In the genomic region with DNA sequence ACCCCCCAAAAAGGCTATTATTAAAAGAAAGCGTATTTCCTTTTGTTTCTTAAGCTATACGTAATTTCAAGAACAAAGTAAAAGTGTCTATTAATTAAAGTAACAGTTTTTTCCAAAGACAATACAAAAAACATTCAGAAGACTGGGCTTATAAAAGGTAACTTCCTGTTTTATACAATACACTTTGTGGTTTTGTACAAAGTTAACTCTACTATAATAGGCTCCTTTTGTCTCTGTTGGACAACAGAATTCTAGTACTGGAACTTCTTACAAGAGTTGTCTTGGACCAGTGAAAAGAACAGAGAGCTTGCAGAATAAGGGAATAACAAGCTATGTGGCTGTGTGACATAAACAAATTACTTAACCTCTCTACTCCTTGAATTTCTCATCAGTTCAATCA, we compare ENCODE assay signal across 20 cellular contexts. TPM values are rescaled to one million over a fixed set of nuclear protein-coding genes. Genes with fewer than 3 reads are reported as not detected.
A peak's percentile ranks its signal among the peaks of the same experiment; 100 is the strongest.
DNase-seq lines count a peak whose midpoint lies in the region; ATAC-seq and TF ChIP-seq lines count a peak whose summit lies in the region.
"Had no signal": no experiment of that assay in that cellular context is flagged by ENCODE, and none has a peak within 500 bp of the region (broad histone marks: within the 10 kb centered on the region; RNA-seq: fewer than 3 reads in every experiment).

No MANE protein-coding gene starts in this region.

- H3K27me3 Mint-ChIP-seq in activated naive CD4-positive, alpha-beta T cell treated with anti-CD3 and anti-CD28 coated beads, Interleukin-2, amount 10 ng/mL, durations not matched to agents 7 days and 5 days = no peaks in the 10 kb centered on the region
- H3K27me3 Mint-ChIP-seq in activated B cell treated with CpG ODN at 0.5 μM for 24 hours = no peaks in the 10 kb centered on the region
- H3K27me3 Mint-ChIP-seq in natural killer cell treated with Interleukin-12 subunit alpha and Interleukin-12 subunit beta and Interleukin-15 and Interleukin-18, amount 100 ng/mL, for 72 hours = no peaks in the 10 kb centered on the region
- no peaks in the 10 kb centered on the region for H3K27me3 Mint-ChIP-seq in GM23338 (ENCODE audit: insufficient read depth, low read depth, poor library complexity)

- POLR2A ChIA-PET in activated B cell treated with CpG ODN at 0.5 μM for 24 hours (lab: Charles Lee) = no interaction called here

- H3K27ac ChIP-seq in transverse colon (no peak overlapping the region), vagina (no peak overlapping the region), GM23338 (ENCODE audit: low read depth) (no peak overlapping the region)
- H3K27ac ChIP-seq: cardiac muscle cell, PC-9, prostate gland, SJSA1 had no signal

- intact Hi-C loops in activated B cell treated with CpG ODN at 0.5 μM for 24 hours (cut with micrococcal nuclease) = loop anchor here (5.0 kb wide), 1 partner anchor 82 kb away; no protein-coding TSS in a partner anchor
- intact Hi-C loops in transverse colon (cut with DNase I; ENCODE audit: low total_unique reads) = no loop called here
- intact Hi-C loops in vagina (cut with DNase I) = no loop called here

- H3F3A ChIP-seq in GM23338 (replicated peaks; ENCODE audit: low read depth) = no peaks in the 10 kb centered on the region

- TF ChIP-seq CTCF in activated B cell treated with CpG ODN at 0.5 μM for 24 hours (IDR thresholded peaks at IDR 0.05) (no peak), transverse colon (IDR thresholded peaks at IDR 0.05) (no peak), vagina (IDR thresholded peaks at IDR 0.05) (no peak), GM23338 (conservative IDR thresholded peaks at IDR 0.05; ENCODE audit: low read depth in 2 of 2) (no peak)

- CTCF ChIA-PET in activated naive CD4-positive, alpha-beta T cell treated with anti-CD3 and anti-CD28 coated beads, Interleukin-2, amount 10 ng/mL, durations not matched to agents 7 days and 5 days (lab: Charles Lee) = no interaction called here
- CTCF ChIA-PET in activated B cell treated with CpG ODN at 0.5 μM for 24 hours (lab: Charles Lee) = no interaction called here

- H3K4me1 ChIP-seq in transverse colon = no peaks in the 10 kb centered on the region
- peaks cover 5% of the 10 kb centered on the region for H3K4me1 ChIP-seq in vagina
- H3K4me1 ChIP-seq in GM23338 (ENCODE audit: insufficient read depth) = no peaks in the 10 kb centered on the region; the same call in 1 of the 2 replicates
- H3K4me1 ChIP-seq: prostate gland, SJSA1 had no signal

- ATAC-seq in GM18868 (IDR thresholded peaks at IDR 0.05; ENCODE audit: unreplicated experiment) (peak; percentile 50), activated B cell treated with CpG ODN at 0.5 μM for 24 hours (ENCODE audit: low read depth) (no peak), GM23338 (no peak)
- ATAC-seq in natural killer cell treated with Interleukin-12 subunit alpha and Interleukin-12 subunit beta and Interleukin-15 and Interleukin-18, amount 100 ng/mL, for 72 hours = no peak
- ATAC-seq: HepG2 had no signal

- H3K27me3 ChIP-seq in transverse colon (no peaks in the 10 kb centered on the region), vagina (no peaks in the 10 kb centered on the region), GM23338 (ENCODE audit: insufficient read depth) (no peaks in the 10 kb centered on the region)
- H3K27me3 ChIP-seq: cardiac muscle cell, SJSA1 had no signal

- no peak for TF ChIP-seq EP300 in transverse colon (IDR thresholded peaks at IDR 0.05; ENCODE audit: low read depth)

- H3K4me3 ChIP-seq in transverse colon (no peak overlapping the region), vagina (no peak overlapping the region), GM23338 (no peak overlapping the region)
- H3K4me3 ChIP-seq: cardiac muscle cell, PC-9, prostate gland, SJSA1, smooth muscle cell had no signal

- no peak for DNase-seq in activated naive CD4-positive, alpha-beta T cell treated with anti-CD3 and anti-CD28 coated beads, Interleukin-2, amount 10 ng/mL, durations not matched to agents 7 days and 5 days
- DNase-seq in activated naive CD4-positive, alpha-beta T cell (lab: John Stamatoyannopoulos, UW) = no peak
- DNase-seq in activated B cell treated with CpG ODN at 0.5 μM for 24 hours = no peak
- DNase-seq in natural killer cell treated with Interleukin-12 subunit alpha and Interleukin-12 subunit beta and Interleukin-15 and Interleukin-18, amount 100 ng/mL, for 72 hours (ENCODE audit: low spot score) = no peak
- DNase-seq in transverse colon = no peak
- no peak for DNase-seq in vagina (ENCODE audit: extremely low spot score in 2 of 2)
- DNase-seq in GM23338 (ENCODE audit: low spot score) = no peak
- DNase-seq: effector CD8-positive, alpha-beta T cell; head of caudate nucleus; NCI-H1048; NCI-H2029 treated with DMSO at 0.1 percent for 48 hours; NCI-H510A treated with DMSO at 0.1 percent for 48 hours; nephron progenitor cell; PC-9 had no signal

- H3K4me1 Mint-ChIP-seq in activated naive CD4-positive, alpha-beta T cell treated with anti-CD3 and anti-CD28 coated beads, Interleukin-2, amount 10 ng/mL, durations not matched to agents 7 days and 5 days = peaks cover 63% of the 10 kb centered on the region
- H3K4me1 Mint-ChIP-seq in activated B cell treated with CpG ODN at 0.5 μM for 24 hours (peaks cover 34% of the 10 kb centered on the region), GM23338 (peaks cover 4% of the 10 kb centered on the region; the same call in 2 of the 3 replicates)
- peaks cover 51 to 56% of the 10 kb centered on the region in 2 donors for H3K4me1 Mint-ChIP-seq in natural killer cell treated with Interleukin-12 subunit alpha and Interleukin-12 subunit beta and Interleukin-15 and Interleukin-18, amount 100 ng/mL, for 72 hours (ENCODE audit: low read depth in 2 of 2)
- H3K4me1 Mint-ChIP-seq: nephron progenitor cell had no signal

- peak overlapping the region; percentile 7 for H3K4me3 Mint-ChIP-seq in activated naive CD4-positive, alpha-beta T cell treated with anti-CD3 and anti-CD28 coated beads, Interleukin-2, amount 10 ng/mL, durations not matched to agents 7 days and 5 days
- no peak overlapping the region for H3K4me3 Mint-ChIP-seq in activated B cell treated with CpG ODN at 0.5 μM for 24 hours
- no peak overlapping the region for H3K4me3 Mint-ChIP-seq in natural killer cell treated with Interleukin-12 subunit alpha and Interleukin-12 subunit beta and Interleukin-15 and Interleukin-18, amount 100 ng/mL, for 72 hours
- no peak overlapping the region for H3K4me3 Mint-ChIP-seq in GM23338
- H3K4me3 Mint-ChIP-seq: nephron progenitor cell had no signal

- no peaks in the 10 kb centered on the region for H3K36me3 ChIP-seq in transverse colon
- no peaks in the 10 kb centered on the region for H3K36me3 ChIP-seq in vagina
- H3K36me3 ChIP-seq in GM23338 (ENCODE audit: insufficient read depth) = no peaks in the 10 kb centered on the region
- H3K36me3 ChIP-seq: cardiac muscle cell, prostate gland, SJSA1 had no signal

- in situ Hi-C loops in transverse colon (cut with MboI; ENCODE audit: low pct_ligation_motif_present in 1 of 4, low pct_unique_long_range_greater_than_20kb in 1 of 4, low sequenced_read_pairs in 3 of 4) = no loop called here

- H3K36me3 Mint-ChIP-seq in activated naive CD4-positive, alpha-beta T cell treated with anti-CD3 and anti-CD28 coated beads, Interleukin-2, amount 10 ng/mL, durations not matched to agents 7 days and 5 days = peaks cover 15% of the 10 kb centered on the region
- H3K36me3 Mint-ChIP-seq in activated B cell treated with CpG ODN at 0.5 μM for 24 hours (ENCODE audit: low read depth) (no peaks in the 10 kb centered on the region), GM23338 (ENCODE audit: low read depth) (no peaks in the 10 kb centered on the region)
- H3K36me3 Mint-ChIP-seq in natural killer cell treated with Interleukin-12 subunit alpha and Interleukin-12 subunit beta and Interleukin-15 and Interleukin-18, amount 100 ng/mL, for 72 hours = peaks cover 4% of the 10 kb centered on the region

- H3K9me3 ChIP-seq in transverse colon (no peaks in the 10 kb centered on the region), vagina (no peaks in the 10 kb centered on the region)
- H3K9me3 ChIP-seq: prostate gland, SJSA1 had no signal

- H3K4me2 ChIP-seq in GM23338 = no peak overlapping the region
- H3K4me2 ChIP-seq: PC-9, smooth muscle cell had no signal

- no peaks in the 10 kb centered on the region; the same call in 1 of the 2 replicates for H3K9me2 ChIP-seq in GM23338 (ENCODE audit: insufficient read depth)

- no peak overlapping the region for H2AFZ ChIP-seq in GM23338
- H2AFZ ChIP-seq: PC-9 had no signal

- peak overlapping the region; percentile 94 for H3K27ac Mint-ChIP-seq in activated naive CD4-positive, alpha-beta T cell treated with anti-CD3 and anti-CD28 coated beads, Interleukin-2, amount 10 ng/mL, durations not matched to agents 7 days and 5 days
- H3K27ac Mint-ChIP-seq in activated B cell treated with CpG ODN at 0.5 μM for 24 hours (peak overlapping the region; percentile 14), GM23338 (no peak overlapping the region)
- H3K27ac Mint-ChIP-seq in natural killer cell treated with Interleukin-12 subunit alpha and Interleukin-12 subunit beta and Interleukin-15 and Interleukin-18, amount 100 ng/mL, for 72 hours = peak overlapping the region; percentile 54 to 87

- H3K79me2 ChIP-seq in GM23338 (replicated peaks; ENCODE audit: insufficient read depth) = no peaks in the 10 kb centered on the region; the same call in 1 of the 2 replicates

- 75 to 85% methylated on average over 2 of the region's 2 CpGs for WGBS in transverse colon (ENCODE audit: low coverage in 1 of 2), 2 donors

- TF ChIP-seq POLR2A in transverse colon (IDR thresholded peaks at IDR 0.05) (no peak), vagina (IDR thresholded peaks at IDR 0.05) (no peak)

- 0 out of 2 replicates have a peak, but pooled peaks cover 3% of the 10 kb centered on the region for H4K20me1 ChIP-seq in GM23338 (replicated peaks; ENCODE audit: insufficient read depth)

- H3K9me3 Mint-ChIP-seq in activated naive CD4-positive, alpha-beta T cell treated with anti-CD3 and anti-CD28 coated beads, Interleukin-2, amount 10 ng/mL, durations not matched to agents 7 days and 5 days = no peaks in the 10 kb centered on the region
- no peaks in the 10 kb centered on the region for H3K9me3 Mint-ChIP-seq in activated B cell treated with CpG ODN at 0.5 μM for 24 hours
- no peaks in the 10 kb centered on the region for H3K9me3 Mint-ChIP-seq in natural killer cell treated with Interleukin-12 subunit alpha and Interleukin-12 subunit beta and Interleukin-15 and Interleukin-18, amount 100 ng/mL, for 72 hours
- no peaks in the 10 kb centered on the region for H3K9me3 Mint-ChIP-seq in GM23338
- H3K9me3 Mint-ChIP-seq: nephron progenitor cell had no signal

RNA-seq across cellular contexts. Expression of a gene that starts 21.5 kb away (rescaled TPM):
- total RNA-seq in activated B cell treated with CpG ODN at 0.5 μM for 24 hours (18.7 and 19.2 TPM in 2 replicates), transverse colon (1 to 10 TPM in 3 of 4 donors, under 1 TPM in 1; 0.60 to 8.6 (median 2.5) TPM), vagina (12.5 TPM)
- 100 to 1,000 TPM in 1 of 2 donors, 10 to 100 TPM in 1; 94.9 to 101 TPM for total RNA-seq in natural killer cell treated with Interleukin-12 subunit alpha and Interleukin-12 subunit beta and Interleukin-15 and Interleukin-18, amount 100 ng/mL, for 72 hours
- 6.7 and 7.4 TPM in 2 replicates for total RNA-seq in GM23338 (2014; rRNA removed; shearing (Covaris generic))
- polyA plus RNA-seq in GM23338 (2016; fragmentation: Nextera tagmentation; extraction: Ambion mirVana) = 2.7 and 2.9 TPM in 2 replicates
